ENCODE assay signal across 1 cellular context in genomic region chr12:85469158-85470086, GRCh38.
TF ChIP-seq lines count a peak whose summit lies in the region.

No MANE protein-coding gene starts in this region.

TF ChIP-seq in HEK293, 187 proteins besides CTCF, POLR2A, EP300 and RAD21 (continued from another document):
- TF ChIP-seq REST (tag by site-specific recombination; IDR thresholded peaks at IDR 0.05) (peak; percentile 88), FEZF1 (tag by site-specific recombination; IDR thresholded peaks at IDR 0.05) (peak; percentile 62)
